In genomic region chr12:39483042-39483441, GRCh38 we compare ENCODE assay signal across 1 cellular context.
TF ChIP-seq lines count a peak whose summit lies in the region.

No MANE protein-coding gene starts in this region.

TF ChIP-seq in SK-N-SH treated with all-trans-retinoic acid at 6 μM for 48 hours, 23 proteins besides CTCF, POLR2A, EP300 and RAD21 (continued from another document):
- TF ChIP-seq CSRNP3 (CRISPR knock-in tag; IDR thresholded peaks at IDR 0.05) (no peak), ZNF8 (CRISPR knock-in tag; IDR thresholded peaks at IDR 0.05) (no peak), ESRRG (CRISPR knock-in tag; IDR thresholded peaks at IDR 0.05) (no peak)
